ENCODE assay signal across 9 cellular contexts in genomic region chr20:382291-383115, GRCh38. TPM values are rescaled to one million over a fixed set of nuclear protein-coding genes. Genes with fewer than 3 reads are reported as not detected.
A peak's percentile ranks its signal among the peaks of the same experiment; 100 is the strongest.
DNase-seq lines count a peak whose midpoint lies in the region; ATAC-seq, FAIRE-seq and TF ChIP-seq lines count a peak whose summit lies in the region.
"Had no signal": no experiment of that assay in that cellular context is flagged by ENCODE, and none has a peak within 500 bp of the region (broad histone marks: within the 10 kb centered on the region; RNA-seq: fewer than 3 reads in every experiment).

No MANE protein-coding gene starts in this region.

- CTCF ChIA-PET in CD8-positive, alpha-beta T cell (lab: Charles Lee) = interaction anchor here (0.7 to 0.9 kb wide), 2 partner anchors 20 to 52 kb away, joined by 3 read pairs; no protein-coding TSS in a partner anchor

- no peaks in the 10 kb centered on the region for H3K79me2 ChIP-seq in astrocyte (ENCODE audit: insufficient read depth, low read length)

- peak overlapping the region; percentile 78 for H3K27ac Mint-ChIP-seq in CD8-positive, alpha-beta T cell
- peak overlapping the region; percentile 75 for H3K27ac Mint-ChIP-seq in astrocyte (ENCODE audit: unreplicated experiment)

- H3K4me3 Mint-ChIP-seq in CD8-positive, alpha-beta T cell = peak overlapping the region; percentile 80
- peak overlapping the region; percentile 88 for H3K4me3 Mint-ChIP-seq in astrocyte (ENCODE audit: unreplicated experiment)

- no peaks in the 10 kb centered on the region for H3K36me3 ChIP-seq in CD8-positive, alpha-beta T cell (ENCODE audit: insufficient read depth, low read length)
- no peaks in the 10 kb centered on the region for H3K36me3 ChIP-seq in astrocyte (ENCODE audit: insufficient read depth, low read length)
- H3K36me3 ChIP-seq in liver (ENCODE audit: control insufficient read depth in 4 of 4, insufficient read depth in 3 of 4, low read depth in 1 of 4, low read length in 3 of 4) = no peaks in the 10 kb centered on the region

- peak overlapping the region; percentile 87 for H3K4me2 ChIP-seq in astrocyte (ENCODE audit: low read length)

- no peak for ATAC-seq in CD8-positive, alpha-beta T cell
- peak; percentile 4 for ATAC-seq in HG03039 (IDR thresholded peaks at IDR 0.05; ENCODE audit: unreplicated experiment)

- TF ChIP-seq RAD21 in liver (IDR thresholded peaks at IDR 0.05) = no peak

- H3K4me1 ChIP-seq in CD8-positive, alpha-beta T cell (ENCODE audit: insufficient read depth, low read length) = no peaks in the 10 kb centered on the region
- peaks cover 3% of the 10 kb centered on the region for H3K4me1 ChIP-seq in astrocyte (ENCODE audit: insufficient read depth, low read length)
- H3K4me1 ChIP-seq in liver (ENCODE audit: control insufficient read depth in 4 of 4, insufficient read depth in 4 of 4, low read length in 3 of 4) = peaks cover 0 to 13% (median 7%) of the 10 kb centered on the region in 4 donors

- peaks cover 8% of the 10 kb centered on the region for H3K36me3 Mint-ChIP-seq in CD8-positive, alpha-beta T cell
- H3K36me3 Mint-ChIP-seq in astrocyte (ENCODE audit: low read depth, unreplicated experiment) = peaks cover 16% of the 10 kb centered on the region

- 67% methylated on average over 8 of the region's 8 CpGs for WGBS in liver

- intact Hi-C loops in CD8-positive, alpha-beta T cell (cut with DNase I, micrococcal nuclease) = no loop called here

- no peak for DNase-seq in CD8-positive, alpha-beta T cell
- DNase-seq in astrocyte (ENCODE audit: low read depth) (no peak), D341Med (ENCODE audit: low spot score) (no peak), COLO668 (lab: John Stamatoyannopoulos, UW; ENCODE audit: unreplicated experiment) (no peak)
- DNase-seq in stimulated activated CD4-positive, alpha-beta T cell treated with anti-CD3 and anti-CD28 coated beads, Interleukin-4, amount 100 ng/mL, for 1 hour = no peak
- no peak for DNase-seq in stimulated activated naive CD4-positive, alpha-beta T cell (lab: John Stamatoyannopoulos, UW)

- no peaks in the 10 kb centered on the region for H3K9me3 Mint-ChIP-seq in CD8-positive, alpha-beta T cell
- H3K9me3 Mint-ChIP-seq in astrocyte (ENCODE audit: unreplicated experiment) = no peaks in the 10 kb centered on the region

- FAIRE-seq in astrocyte (lab: Jason Lieb, UNC) = no peak
- FAIRE-seq: islet of Langerhans had no signal

- no peak overlapping the region for H3K27ac ChIP-seq in CD8-positive, alpha-beta T cell (ENCODE audit: low read depth, low read length)
- H3K27ac ChIP-seq in astrocyte (ENCODE audit: low read depth, low read length) (no peak overlapping the region), liver (ENCODE audit: low read depth in 1 of 2, low read length in 2 of 2) (peak overlapping the region; percentile 97 to 98)

- TF ChIP-seq CTCF in CD8-positive, alpha-beta T cell (IDR thresholded peaks at IDR 0.05) = no peak
- no peak for TF ChIP-seq CTCF in astrocyte (IDR thresholded peaks at IDR 0.05; ENCODE audit: insufficient read depth, low read depth, low read length)
- TF ChIP-seq CTCF in liver (IDR thresholded peaks at IDR 0.05; ENCODE audit: low read depth, low read length, missing input control) = no peak

- no peak overlapping the region for H3K4me3 ChIP-seq in CD8-positive, alpha-beta T cell (ENCODE audit: low read depth, low read length)
- H3K4me3 ChIP-seq in astrocyte (ENCODE audit: insufficient read depth, low read depth, low read length) = peak overlapping the region; percentile 66
- peak overlapping the region in 1 of 3 donors; percentile 84 for H3K4me3 ChIP-seq in liver (ENCODE audit: low read depth in 1 of 3, low read length in 3 of 3)

- peak overlapping the region; percentile 18 for H3K9ac ChIP-seq in astrocyte (ENCODE audit: low read length)
- peak overlapping the region in 1 of 2 donors; percentile 26 for H3K9ac ChIP-seq in liver (ENCODE audit: low read depth in 1 of 2, low read length in 2 of 2)

- H4K20me1 ChIP-seq in astrocyte (ENCODE audit: insufficient read depth, low read length) = peaks cover 15% of the 10 kb centered on the region

- H3K27me3 ChIP-seq in CD8-positive, alpha-beta T cell (ENCODE audit: insufficient read depth, low read length) = no peaks in the 10 kb centered on the region
- H3K27me3 ChIP-seq in astrocyte (ENCODE audit: insufficient read depth, low read length) (no peaks in the 10 kb centered on the region), liver (ENCODE audit: control insufficient read depth in 4 of 4, insufficient read depth in 4 of 4, low read length in 3 of 4) (no peaks in the 10 kb centered on the region)

- no peaks in the 10 kb centered on the region for H3K9me3 ChIP-seq in CD8-positive, alpha-beta T cell (ENCODE audit: low read length)
- H3K9me3 ChIP-seq in astrocyte (ENCODE audit: insufficient read depth, low read depth, low read length) (no peaks in the 10 kb centered on the region), liver (ENCODE audit: control insufficient read depth in 4 of 4, low read length in 3 of 4) (no peaks in the 10 kb centered on the region)

- peak overlapping the region; percentile 61 for H2AFZ ChIP-seq in astrocyte (ENCODE audit: low read depth, low read length)

- peaks cover 13% of the 10 kb centered on the region for H3K4me1 Mint-ChIP-seq in CD8-positive, alpha-beta T cell (ENCODE audit: low read depth)
- H3K4me1 Mint-ChIP-seq in astrocyte (ENCODE audit: low read depth, unreplicated experiment) = peaks cover 14% of the 10 kb centered on the region

- POLR2A ChIA-PET in CD8-positive, alpha-beta T cell (lab: Charles Lee) = interaction anchor here (0.8 kb wide), 1 partner anchor 80 kb away, joined by 5 read pairs; the partner anchor contains the start of gene TBC1D20

- no peaks in the 10 kb centered on the region for H3K27me3 Mint-ChIP-seq in CD8-positive, alpha-beta T cell (ENCODE audit: low read depth)
- peaks cover 6% of the 10 kb centered on the region for H3K27me3 Mint-ChIP-seq in astrocyte (ENCODE audit: low read depth, unreplicated experiment)

TF ChIP-seq in liver, 16 proteins besides CTCF, POLR2A, EP300 and RAD21:
- no peak for TF ChIP-seq RXRA (IDR thresholded peaks at IDR 0.05)

RNA-seq across cellular contexts. Expression of gene TRIB3, which starts 1.9 kb away (rescaled TPM):
- total RNA-seq in CD8-positive, alpha-beta T cell = 1 to 10 TPM; 2.5 to 2.7 TPM
- total RNA-seq in astrocyte (33.0 and 36.9 TPM in 2 replicates), liver (10 to 100 TPM in 1 of 2 donors, 1 to 10 TPM in 1; 4.8 to 36.3 TPM)
- polyA plus RNA-seq in liver = 10 to 100 TPM; 41.2 to 63.1 TPM

RNA-seq across cellular contexts. Expression of gene RBCK1, which starts 25.6 kb away (rescaled TPM):
- total RNA-seq in CD8-positive, alpha-beta T cell = 10 to 100 TPM; 46.2 to 51.7 TPM
- 124 and 138 TPM in 2 replicates for total RNA-seq in astrocyte
- total RNA-seq in liver = 10 to 100 TPM; 18.0 to 48.3 TPM
- 10 to 100 TPM; 61.3 to 62.6 TPM for polyA plus RNA-seq in liver

RNA-seq across cellular contexts. Expression of gene NRSN2, which starts 35.6 kb away (rescaled TPM):
- 1 to 10 TPM; 1.3 to 1.4 TPM for total RNA-seq in CD8-positive, alpha-beta T cell
- total RNA-seq in astrocyte = 57.8 and 64.0 TPM in 2 replicates
- 10 to 100 TPM in 1 of 2 donors, 1 to 10 TPM in 1; 1.9 to 12.0 TPM for total RNA-seq in liver
- 1 to 10 TPM; 3.5 to 6.0 TPM for polyA plus RNA-seq in liver

RNA-seq across cellular contexts. Expression of gene SOX12, which starts 57.2 kb away (rescaled TPM):
- total RNA-seq in CD8-positive, alpha-beta T cell = 10 to 100 TPM; 10.3 to 11.1 TPM
- total RNA-seq in astrocyte (43.4 and 45.1 TPM in 2 replicates), liver (1 to 10 TPM in 1 of 2 donors, under 1 TPM in 1; 0.67 to 4.2 TPM)
- 1 to 10 TPM; 1.3 to 2.0 TPM for polyA plus RNA-seq in liver

Comparison
In these comparisons a context has a peak if more than half of its experiments do, and no peak if none do; other contexts are left out.
1. H3K27ac ChIP-seq: peak in liver (2 of 2); none in CD8-positive, alpha-beta T cell (single experiment) and astrocyte (single experiment).